Comparison of ENCODE assay signal across 4 cellular contexts in the genomic region with DNA sequence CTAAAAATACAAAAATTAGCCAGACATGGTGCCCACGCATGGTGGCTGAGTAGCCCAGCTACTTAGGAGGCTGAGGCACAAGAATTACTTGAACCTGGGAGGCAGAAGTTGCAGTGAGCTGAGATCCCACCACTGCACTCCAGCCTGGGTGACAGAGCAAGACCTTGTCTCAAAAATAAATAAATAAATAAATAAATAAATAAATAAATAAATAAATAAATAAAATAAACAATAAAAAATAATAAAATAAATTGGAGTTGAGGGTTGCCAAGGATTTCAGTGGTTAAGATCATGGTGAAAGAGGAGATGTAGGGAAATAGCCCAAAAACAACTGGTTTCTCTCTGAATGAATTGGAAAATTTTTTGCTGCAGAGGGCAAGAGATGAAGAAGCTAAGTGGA. TPM values are rescaled to one million over a fixed set of nuclear protein-coding genes. Genes with fewer than 3 reads are reported as not detected.
"Had no signal": no experiment of that assay in that cellular context is flagged by ENCODE, and none has a peak within 500 bp of the region (broad histone marks: within the 10 kb centered on the region; RNA-seq: fewer than 3 reads in every experiment).

No MANE protein-coding gene starts in this region.

RNA-seq across cellular contexts. Expression of a gene that starts 25.7 kb away (rescaled TPM):
- total RNA-seq: LHCN-M2, M059J, MCF 10A, NCI-H460 had no signal
